1 cellular context compared by ENCODE assay signal in the genomic region with DNA sequence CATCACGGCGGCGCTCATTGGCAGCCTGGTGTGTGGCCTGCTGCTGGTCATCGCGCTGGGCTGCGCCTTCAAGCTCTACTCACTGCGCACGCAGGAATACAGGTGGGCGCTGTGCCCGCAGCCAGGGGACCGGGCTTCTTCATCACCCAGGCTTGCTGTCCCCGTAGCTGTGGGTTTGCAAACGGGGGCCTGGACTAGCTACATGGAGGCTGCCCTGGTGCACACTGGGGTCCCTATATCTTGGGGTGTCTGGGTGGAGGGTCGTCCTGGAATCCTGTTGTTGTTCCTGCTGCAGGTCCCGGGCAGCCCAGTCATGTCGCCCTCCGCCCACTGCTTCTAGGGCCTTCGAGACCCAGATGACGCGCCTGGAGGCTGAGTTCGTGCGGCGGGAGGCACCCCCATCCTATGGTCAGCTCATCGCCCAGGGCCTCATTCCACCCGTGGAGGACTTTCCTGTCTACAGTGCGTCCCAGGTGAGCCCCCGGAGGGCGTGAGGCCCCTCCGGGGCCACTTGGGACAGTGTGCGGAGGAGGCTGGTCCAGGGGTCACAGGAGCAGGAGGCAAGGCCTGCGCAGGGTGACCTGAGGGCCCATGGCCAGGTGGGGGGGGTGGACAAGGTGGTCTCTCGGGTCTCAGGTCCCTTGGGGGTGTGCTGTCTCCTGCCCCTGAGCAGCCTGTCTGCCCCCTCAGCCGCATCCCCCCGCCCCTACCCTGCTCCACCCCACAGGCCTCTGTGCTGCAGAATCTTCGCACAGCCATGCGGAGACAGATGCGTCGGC.
TF ChIP-seq lines count a peak whose summit lies in the region.

No MANE protein-coding gene starts in this region.

TF ChIP-seq in H1, 55 proteins besides CTCF, POLR2A, EP300 and RAD21:
- no peak for TF ChIP-seq RNF2 (IDR thresholded peaks at IDR 0.05; ENCODE audit: borderline replicate concordance, low read depth, low read length, missing control alignments, poor library complexity, severe bottlenecking)
- no peak for TF ChIP-seq RXRA (IDR thresholded peaks at IDR 0.05; ENCODE audit: insufficient read depth, low read depth, low read length)
- TF ChIP-seq TCF12 (IDR thresholded peaks at IDR 0.05; ENCODE audit: low read depth, low read length): no peak
- TF ChIP-seq ZNF274 (IDR thresholded peaks at IDR 0.05; ENCODE audit: borderline replicate concordance, extremely low read depth, low read length): no peak
- TF ChIP-seq BRCA1 (IDR thresholded peaks at IDR 0.05; ENCODE audit: low read depth, low read length): no peak
- TF ChIP-seq HDAC6 (IDR thresholded peaks at IDR 0.05; ENCODE audit: low read depth, low read length): no peak
- no peak for TF ChIP-seq JUND (IDR thresholded peaks at IDR 0.05; ENCODE audit: low read length)
- TF ChIP-seq, protein P1, sequence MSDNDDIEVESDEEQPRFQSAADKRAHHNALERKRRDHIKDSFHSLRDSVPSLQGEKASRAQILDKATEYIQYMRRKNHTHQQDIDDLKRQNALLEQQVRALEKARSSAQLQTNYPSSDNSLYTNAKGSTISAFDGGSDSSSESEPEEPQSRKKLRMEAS (IDR thresholded peaks at IDR 0.05): no peak
- TF ChIP-seq SIN3A (conservative IDR thresholded peaks at IDR 0.05 in 1 of 2, IDR thresholded peaks at IDR 0.05 in 1 of 2; ENCODE audit: low read depth in 1 of 2, low read length in 2 of 2): no peak
- TF ChIP-seq EGR1 (IDR thresholded peaks at IDR 0.05; ENCODE audit: borderline replicate concordance, low read depth, low read length): no peak
- TF ChIP-seq NRF1 (IDR thresholded peaks at IDR 0.05; ENCODE audit: low read depth, low read length): no peak
TF ChIP-seq in H1: peak in this region for 0.
